ENCODE assay signal across 10 cellular contexts in genomic region chr2:84959494-84960156, GRCh38. TPM values are rescaled to one million over a fixed set of nuclear protein-coding genes. Genes with fewer than 3 reads are reported as not detected.
A peak's percentile ranks its signal among the peaks of the same experiment; 100 is the strongest.
DNase-seq lines count a peak whose midpoint lies in the region; ATAC-seq lines count a peak whose summit lies in the region.
"Had no signal": no experiment of that assay in that cellular context is flagged by ENCODE, and none has a peak within 500 bp of the region (broad histone marks: within the 10 kb centered on the region; RNA-seq: fewer than 3 reads in every experiment).

No MANE protein-coding gene starts in this region.

- H3K27me3 ChIP-seq in HUES6 (ENCODE audit: control insufficient read depth, insufficient read depth, low read length) = no peaks in the 10 kb centered on the region

- no peak for ATAC-seq in GM21717 (IDR thresholded peaks at IDR 0.05; ENCODE audit: unreplicated experiment)
- ATAC-seq in left cardiac atrium = no peak
- no peak for ATAC-seq in HG02870 (IDR thresholded peaks at IDR 0.05; ENCODE audit: unreplicated experiment)

- intact Hi-C loops in left cardiac atrium (cut with DNase I) = no loop called here

- H3K27ac ChIP-seq in HUES6 (ENCODE audit: low read depth, low read length) = peak overlapping the region; percentile 98
- peak overlapping the region; percentile 98 for H3K27ac ChIP-seq in mesodermal cell (ENCODE audit: low read depth, low read length, severe bottlenecking)

- H3K9ac ChIP-seq in HUES6 (ENCODE audit: low read length) = peak overlapping the region; percentile 79

- H3K36me3 ChIP-seq in HUES6 (ENCODE audit: control insufficient read depth, insufficient read depth, low read length) = peaks cover 26% of the 10 kb centered on the region
- peaks cover 29% of the 10 kb centered on the region for H3K36me3 ChIP-seq in mesodermal cell (ENCODE audit: control insufficient read depth, insufficient read depth, low read length)

- H3K4me3 ChIP-seq in HUES6 (ENCODE audit: low read depth, low read length) = peak overlapping the region; percentile 27
- no peak overlapping the region for H3K4me3 ChIP-seq in mesodermal cell (ENCODE audit: extremely low read depth, insufficient read depth, low read length, poor library complexity, severe bottlenecking)

- H3K4me1 ChIP-seq in HUES6 (ENCODE audit: control insufficient read depth, insufficient read depth, low read length) = peaks cover 40% of the 10 kb centered on the region
- H3K4me1 ChIP-seq in mesodermal cell (ENCODE audit: control insufficient read depth, insufficient read depth, low read length, poor library complexity, severe bottlenecking) = peaks cover 25% of the 10 kb centered on the region

- WGBS in mesodermal cell (ENCODE audit: insufficient coverage in 2 of 2), 2 experiments = 11 to 40% methylated on average over 1 of the region's 3 CpGs

- peak; percentile 28 for DNase-seq in COR-L47 (lab: John Stamatoyannopoulos, UW)
- DNase-seq in amniotic epithelial cell (ENCODE audit: low read depth) = peak; percentile 55
- no peak for DNase-seq in left cardiac atrium
- DNase-seq in HuH-7 (ENCODE audit: low spot score) = no peak
- DNase-seq: head of caudate nucleus; stimulated activated CD4-positive, alpha-beta T cell treated with anti-CD3 and anti-CD28 coated beads, Interleukin-12 subunit alpha, Interleukin-12 subunit beta, amount 100 ng/mL, for 4 hours had no signal

- no peaks in the 10 kb centered on the region for H3K9me3 ChIP-seq in HUES6 (ENCODE audit: control insufficient read depth, insufficient read depth, low read depth, low read length)
- H3K9me3 ChIP-seq in mesodermal cell (ENCODE audit: control insufficient read depth, low read length) = no peaks in the 10 kb centered on the region

RNA-seq across cellular contexts. Expression of gene KCMF1, which starts 11.3 kb away (rescaled TPM):
- 81.2 TPM for polyA plus RNA-seq in mesodermal cell (2013, experiment 1 of 2)
- polyA plus RNA-seq in mesodermal cell (2013, experiment 2 of 2) = 82.8 TPM
- 10 to 100 TPM; 71.2 to 81.0 TPM for total RNA-seq in left cardiac atrium

RNA-seq across cellular contexts. Expression of gene TMSB10, which starts 54.2 kb away (rescaled TPM):
- polyA plus RNA-seq in mesodermal cell (2013, experiment 1 of 2) = 5,056 TPM
- polyA plus RNA-seq in mesodermal cell (2013, experiment 2 of 2) = 4,856 TPM
- total RNA-seq in left cardiac atrium = 100 to 1,000 TPM; 751 to 893 TPM

Comparison
In these comparisons a context has a peak if more than half of its experiments do, and no peak if none do; other contexts are left out.
1. DNase-seq: peak in COR-L47 (single experiment) and amniotic epithelial cell (single experiment); none in left cardiac atrium (single experiment) and HuH-7 (single experiment).